ENCODE assay signal across 33 cellular contexts in genomic region chr5:113505181-113505580, GRCh38. TPM values are rescaled to one million over a fixed set of nuclear protein-coding genes. Genes with fewer than 3 reads are reported as not detected.
DNase-seq lines count a peak whose midpoint lies in the region; ATAC-seq, FAIRE-seq and TF ChIP-seq lines count a peak whose summit lies in the region.
"Had no signal": no experiment of that assay in that cellular context is flagged by ENCODE, and none has a peak within 500 bp of the region (broad histone marks: within the 10 kb centered on the region; RNA-seq: fewer than 3 reads in every experiment).

No MANE protein-coding gene starts in this region.

- no peak overlapping the region for H3K27ac ChIP-seq in PC-3 (ENCODE audit: low read length)
- H3K27ac ChIP-seq in K562 (ENCODE audit: extremely low read depth, low read depth, low read length), result no peak overlapping the region
- H3K27ac ChIP-seq: BLaER1, esophagus muscularis mucosa, left ventricle myocardium inferior, stomach, tibial artery, VCaP had no signal

- H3K4me1 ChIP-seq in PC-3 (ENCODE audit: insufficient read depth, low read length), result no peaks in the 10 kb centered on the region
- no peaks in the 10 kb centered on the region for H3K4me1 ChIP-seq in K562 (replicated peaks in 1 of 2; ENCODE audit: control insufficient read depth in 2 of 2, insufficient read depth in 2 of 2, low read length in 2 of 2)
- H3K4me1 ChIP-seq: BLaER1, esophagus muscularis mucosa, HAP-1, left ventricle myocardium inferior, stomach, tibial artery had no signal

- WGBS in K562 (ENCODE audit: insufficient coverage, low coverage, missing lambda C conversion rate), result 0% methylated on average over 5 of the region's 5 CpGs

- H3K9me3 ChIP-seq in PC-3 (ENCODE audit: low read length), result no peaks in the 10 kb centered on the region
- no peaks in the 10 kb centered on the region for H3K9me3 ChIP-seq in K562 (replicated peaks; ENCODE audit: control insufficient read depth, insufficient read depth, low read depth, low read length)
- H3K9me3 ChIP-seq: esophagus muscularis mucosa, HAP-1, left ventricle myocardium inferior, tibial artery had no signal

- TF ChIP-seq RAD21 in K562 (CRISPR knock-in tag; conservative IDR thresholded peaks at IDR 0.05 in 1 of 2, IDR thresholded peaks at IDR 0.05 in 1 of 2), result no peak

- H3K4me2 ChIP-seq in PC-3 (ENCODE audit: low read length), result peak overlapping the region; percentile 7; the same call in 1 of the 2 replicates
- no peak overlapping the region for H3K4me2 ChIP-seq in K562 (ENCODE audit: insufficient read depth, low read length)
- H3K4me2 ChIP-seq: BLaER1 had no signal

- no peaks in the 10 kb centered on the region for H3K9me1 ChIP-seq in K562 (ENCODE audit: control insufficient read depth, insufficient read depth, low read length)

- H3K79me2 ChIP-seq in PC-3 (ENCODE audit: low read length) (no peaks in the 10 kb centered on the region), K562 (ENCODE audit: control insufficient read depth, insufficient read depth, low read length) (no peaks in the 10 kb centered on the region)

- no peak overlapping the region for H3K9ac ChIP-seq in PC-3 (ENCODE audit: low read length)
- no peak overlapping the region for H3K9ac ChIP-seq in K562 (ENCODE audit: insufficient read depth in 1 of 2, low read depth in 2 of 2, low read length in 2 of 2)
- H3K9ac ChIP-seq: BLaER1 had no signal

- H4K20me1 ChIP-seq in PC-3 (ENCODE audit: low read length), result no peaks in the 10 kb centered on the region
- H4K20me1 ChIP-seq in K562 (replicated peaks; ENCODE audit: control insufficient read depth, insufficient read depth, low read length), result no peaks in the 10 kb centered on the region
- H4K20me1 ChIP-seq: BLaER1 had no signal

- TF ChIP-seq CTCF in PC-3 (conservative IDR thresholded peaks at IDR 0.05; ENCODE audit: low read depth, low read length) (no peak), K562 (IDR thresholded peaks at IDR 0.05 in 2 of 3, conservative IDR thresholded peaks at IDR 0.05 in 1 of 3; ENCODE audit: insufficient read depth in 2 of 3, low read depth in 1 of 3, low read length in 3 of 3) (no peak)

- H2AFZ ChIP-seq in PC-3 (ENCODE audit: low read length), result no peak overlapping the region
- H2AFZ ChIP-seq in K562 (ENCODE audit: low read depth, low read length), result no peak overlapping the region

- TF ChIP-seq EP300 in K562 (IDR thresholded peaks at IDR 0.05; ENCODE audit: low read length), result no peak

- peaks cover 59% of the 10 kb centered on the region for H3K27me3 Mint-ChIP-seq in activated T-cell treated with anti-CD3 and anti-CD28 coated beads, Interleukin-2, amount 50 U/mL, for 24 hours
- peaks cover 75% of the 10 kb centered on the region for H3K27me3 Mint-ChIP-seq in activated CD8-positive, alpha-beta memory T cell treated with anti-CD3 and anti-CD28 coated beads, Interleukin-2, amount 10 ng/mL, durations not matched to agents 7 days and 5 days

- peak; percentile 73 for ATAC-seq in PC-3
- ATAC-seq in K562, result no peak
- no peak for ATAC-seq in HG03439 (IDR thresholded peaks at IDR 0.05; ENCODE audit: unreplicated experiment)
- no peak for ATAC-seq in activated CD8-positive, alpha-beta memory T cell treated with anti-CD3 and anti-CD28 coated beads, Interleukin-2, amount 10 ng/mL, durations not matched to agents 7 days and 5 days
- ATAC-seq: naive thymus-derived CD4-positive, alpha-beta T cell had no signal

- DNase-seq in EH (ENCODE audit: low read depth), result peak; percentile 44
- DNase-seq in PC-3, result peak; percentile 49
- no peak for DNase-seq in K562 (ENCODE audit: extremely low read depth in 1 of 4, low spot score in 3 of 4)
- DNase-seq in iris pigment epithelial cell (ENCODE audit: low read depth), result peak; percentile 69
- DNase-seq in activated T-cell treated with anti-CD3 and anti-CD28 coated beads, Interleukin-2, amount 50 U/mL, for 24 hours, result no peak
- no peak for DNase-seq in activated CD8-positive, alpha-beta memory T cell treated with anti-CD3 and anti-CD28 coated beads, Interleukin-2, amount 10 ng/mL, durations not matched to agents 7 days and 5 days
- DNase-seq: ACHN; activated CD4-positive, alpha-beta T cell treated with anti-CD3 and anti-CD28 coated beads for 48 hours; activated naive CD4-positive, alpha-beta T cell; activated T-cell treated with anti-CD3 and anti-CD28 coated beads, Interleukin-2, amount 50 U/mL, for 48 hours; amniotic stem cell; COR-L47; DMS53; KBM-7; left ventricle myocardium inferior; naive thymus-derived CD4-positive, alpha-beta T cell; NCI-H1417 treated with DMSO at 0.1 percent for 48 hours; NCI-H2081; NCI-H446; nucleus accumbens; small intestine; stimulated activated CD8-positive, alpha-beta memory T cell treated with anti-CD3 and anti-CD28 coated beads, Interleukin-4, amount 100 ng/mL, for 48 hours; stomach; tibial artery had no signal

- POLR2A ChIA-PET in PC-3 (lab: Charles Lee; ENCODE audit: unreplicated experiment), result no interaction called here
- POLR2A ChIA-PET in K562 (lab: Yijun Ruan, JAX), result no interaction called here

- BruUV-seq in PC-3 (replicated peaks; lab: Mats Ljungman, UMichigan) (no TSS peak), K562 (replicated peaks; lab: Mats Ljungman, UMichigan) (no TSS peak)

- no peaks in the 10 kb centered on the region for H3K4me1 Mint-ChIP-seq in activated T-cell treated with anti-CD3 and anti-CD28 coated beads, Interleukin-2, amount 50 U/mL, for 24 hours (ENCODE audit: low read depth)
- peaks cover 25% of the 10 kb centered on the region for H3K4me1 Mint-ChIP-seq in activated CD8-positive, alpha-beta memory T cell treated with anti-CD3 and anti-CD28 coated beads, Interleukin-2, amount 10 ng/mL, durations not matched to agents 7 days and 5 days
- H3K4me1 Mint-ChIP-seq: mesothelial cell of epicardium had no signal

- H3F3A ChIP-seq in PC-3 (ENCODE audit: low read length, unreplicated experiment), result no peaks in the 10 kb centered on the region

- H3K27me3 ChIP-seq in PC-3 (ENCODE audit: low read length), result no peaks in the 10 kb centered on the region
- H3K27me3 ChIP-seq in K562 (ENCODE audit: control insufficient read depth in 2 of 2, insufficient read depth in 2 of 2, low read length in 2 of 2), result peaks cover 0 to 14% of the 10 kb centered on the region in 2 experiments; a peak in 3 of 5 replicates
- H3K27me3 ChIP-seq: BLaER1 had no signal

- no peak overlapping the region for H3K27ac Mint-ChIP-seq in activated T-cell treated with anti-CD3 and anti-CD28 coated beads, Interleukin-2, amount 50 U/mL, for 24 hours
- no peak overlapping the region for H3K27ac Mint-ChIP-seq in activated CD8-positive, alpha-beta memory T cell treated with anti-CD3 and anti-CD28 coated beads, Interleukin-2, amount 10 ng/mL, durations not matched to agents 7 days and 5 days
- H3K27ac Mint-ChIP-seq: mesothelial cell of epicardium; naive thymus-derived CD4-positive, alpha-beta T cell; T-helper 2 cell treated with Interferon-gamma antibody and Interleukin-4, amounts not matched to agents 5 μg/mL and 100 μg/mL, for 36 hours had no signal

- no peaks in the 10 kb centered on the region for H3K9me3 Mint-ChIP-seq in activated T-cell treated with anti-CD3 and anti-CD28 coated beads, Interleukin-2, amount 50 U/mL, for 24 hours
- H3K9me3 Mint-ChIP-seq in activated CD8-positive, alpha-beta memory T cell treated with anti-CD3 and anti-CD28 coated beads, Interleukin-2, amount 10 ng/mL, durations not matched to agents 7 days and 5 days (ENCODE audit: low read depth), result peaks cover 2% of the 10 kb centered on the region

- no peaks in the 10 kb centered on the region for H3K9me2 ChIP-seq in PC-3 (replicated peaks; ENCODE audit: low read length)

- H3K4me3 ChIP-seq in PC-3 (ENCODE audit: low read length) (no peak overlapping the region), K562 (no peak overlapping the region)
- H3K4me3 ChIP-seq: BLaER1, esophagus muscularis mucosa, HAP-1, left ventricle myocardium inferior, stomach, tibial artery had no signal

- FAIRE-seq in K562 (lab: Jason Lieb, UNC), result no peak
- FAIRE-seq: GM18507, islet of Langerhans, small intestine had no signal

- intact Hi-C loops in PC-3 (cut with micrococcal nuclease), result no loop called here
- intact Hi-C loops in K562 (cut with micrococcal nuclease), result loop anchor here (5.0 kb wide), 1 partner anchor 58 kb away; no protein-coding TSS in a partner anchor

- no peak overlapping the region for H3K4me3 Mint-ChIP-seq in activated T-cell treated with anti-CD3 and anti-CD28 coated beads, Interleukin-2, amount 50 U/mL, for 24 hours
- H3K4me3 Mint-ChIP-seq in activated CD8-positive, alpha-beta memory T cell treated with anti-CD3 and anti-CD28 coated beads, Interleukin-2, amount 10 ng/mL, durations not matched to agents 7 days and 5 days, result no peak overlapping the region
- H3K4me3 Mint-ChIP-seq: mesothelial cell of epicardium; naive thymus-derived CD4-positive, alpha-beta T cell; T-helper 2 cell treated with Interferon-gamma antibody and Interleukin-4, amounts not matched to agents 5 μg/mL and 100 μg/mL, for 36 hours had no signal

- CTCF ChIA-PET in PC-3 (lab: Charles Lee) (no interaction called here), K562 (lab: Yijun Ruan, JAX; ENCODE audit: low intra/inter-chr PET ratio) (no interaction called here)
- CTCF ChIA-PET in activated CD8-positive, alpha-beta memory T cell treated with anti-CD3 and anti-CD28 coated beads, Interleukin-2, amount 10 ng/mL, durations not matched to agents 7 days and 5 days (lab: Charles Lee), result interaction anchor here (1.0 kb wide), 1 partner anchor 8 kb away, joined by 3 read pairs; the partner anchor contains the start of gene YTHDC2

- no peak for TF ChIP-seq POLR2A in K562 (conservative IDR thresholded peaks at IDR 0.05)

- no peaks in the 10 kb centered on the region for H3K36me3 ChIP-seq in PC-3 (ENCODE audit: low read depth, low read length)
- no peaks in the 10 kb centered on the region for H3K36me3 ChIP-seq in K562 (ENCODE audit: control insufficient read depth, insufficient read depth, low read length)
- H3K36me3 ChIP-seq: BLaER1, esophagus muscularis mucosa, HAP-1, left ventricle myocardium inferior, stomach, tibial artery had no signal

- in situ Hi-C loops in K562 (cut with MboI), result no loop called here

- H3K36me3 Mint-ChIP-seq in activated T-cell treated with anti-CD3 and anti-CD28 coated beads, Interleukin-2, amount 50 U/mL, for 24 hours (ENCODE audit: low read depth), result no peaks in the 10 kb centered on the region
- peaks cover 4% of the 10 kb centered on the region for H3K36me3 Mint-ChIP-seq in activated CD8-positive, alpha-beta memory T cell treated with anti-CD3 and anti-CD28 coated beads, Interleukin-2, amount 10 ng/mL, durations not matched to agents 7 days and 5 days

RNA-seq across cellular contexts. Expression of gene YTHDC2, which starts 8.3 kb away (rescaled TPM):
- total RNA-seq in PC-3 (2014; rRNA removed) (16.9 and 20.2 TPM in 2 replicates), K562 (2014; rRNA removed) (14.5 and 18.4 TPM in 2 replicates), K562 (2014; rRNA removed; fragmentation: Illumina TruSeq; extraction: Trizol) (21.3 and 21.6 TPM in 2 replicates), K562 (2015; rRNA removed; fragmentation: Illumina TruSeq; extraction: Trizol) (17.0 and 17.9 TPM in 2 replicates), K562 (2021) (20.0 and 20.3 TPM in 2 replicates)
- 23.4 and 114 TPM in 2 replicates for total RNA-seq in K562 (2011; cell fraction: chromatin; rRNA removed; ENCODE audit: low replicate concordance)
- total RNA-seq in K562 (2011; cell fraction: nucleolus; rRNA removed), result 17.3 and 19.3 TPM in 2 replicates
- total RNA-seq in K562 (2011; cell fraction: nucleoplasm; rRNA removed), result 26.2 and 27.1 TPM in 2 replicates
- polyA plus RNA-seq in K562 (2011; rRNA removed) (11.7 and 15.6 TPM in 2 replicates), K562 (2014; fragmentation: Illumina TruSeq; extraction: Trizol) (15.2 and 15.9 TPM in 2 replicates), K562 (2014; fragmentation: Nextera tagmentation; extraction: Ambion mirVana) (1 to 10 TPM; 2.7 to 5.1 TPM), K562 (2014; rRNA removed) (14.0 and 16.0 TPM in 2 replicates)
- polyA plus RNA-seq in K562 (2011; cell fraction: cytosol; rRNA removed), result 2.5 and 4.2 TPM in 2 replicates
- polyA plus RNA-seq in K562 (2011; cell fraction: nucleus; rRNA removed), result 16.5 and 18.9 TPM in 2 replicates
- polyA plus RNA-seq in K562 (2012), result 9.9 and 10.4 TPM in 2 replicates
- polyA minus RNA-seq in K562 (2011; rRNA and poly(A)+ RNA removed), result 39.6 and 52.6 TPM in 2 replicates
- polyA minus RNA-seq in K562 (2011; cell fraction: cytosol; rRNA and poly(A)+ RNA removed), result 9.2 and 9.6 TPM in 2 replicates
- 43.6 and 46.3 TPM in 2 replicates for polyA minus RNA-seq in K562 (2011; cell fraction: nucleus; rRNA and poly(A)+ RNA removed)
- total RNA-seq in activated CD8-positive, alpha-beta memory T cell treated with anti-CD3 and anti-CD28 coated beads, Interleukin-2, amount 10 ng/mL, durations not matched to agents 7 days and 5 days, result 10 to 100 TPM; 27.6 to 32.8 TPM

RNA-seq across cellular contexts. Expression of gene MCC, which starts 16.9 kb away (rescaled TPM):
- total RNA-seq in PC-3 (2014; rRNA removed) (7.1 and 10.3 TPM in 2 replicates), K562 (2014; rRNA removed) (0.04 TPM in 1 of 2 replicates, not detected in the other), K562 (2014; rRNA removed; fragmentation: Illumina TruSeq; extraction: Trizol) (0.04 and 0.06 TPM in 2 replicates), K562 (2015; rRNA removed; fragmentation: Illumina TruSeq; extraction: Trizol) (0.04 TPM in 1 of 2 replicates, not detected in the other), K562 (2021) (0.07 and 0.18 TPM in 2 replicates)
- 0.05 TPM in 1 of 2 replicates, not detected in the other for total RNA-seq in K562 (2011; cell fraction: chromatin; rRNA removed; ENCODE audit: low replicate concordance)
- 0.13 TPM in 1 of 2 replicates, not detected in the other for total RNA-seq in K562 (2011; cell fraction: nucleolus; rRNA removed)
- total RNA-seq in K562 (2011; cell fraction: nucleoplasm; rRNA removed), result 0.15 TPM in 1 of 2 replicates, not detected in the other
- polyA plus RNA-seq in K562 (2011; rRNA removed) (0.01 and 0.06 TPM in 2 replicates), K562 (2014; fragmentation: Illumina TruSeq; extraction: Trizol) (0.03 and 0.07 TPM in 2 replicates), K562 (2014; fragmentation: Nextera tagmentation; extraction: Ambion mirVana) (under 1 TPM; 0.06 to 0.24 TPM), K562 (2014; rRNA removed) (0.04 and 0.05 TPM in 2 replicates)
- under 0.01 and 0.03 TPM in 2 replicates for polyA plus RNA-seq in K562 (2011; cell fraction: cytosol; rRNA removed)
- not detected in 2 replicates for polyA plus RNA-seq in K562 (2011; cell fraction: nucleus; rRNA removed)
- 0.08 and 0.11 TPM in 2 replicates for polyA plus RNA-seq in K562 (2012)
- 0.03 and 0.04 TPM in 2 replicates for polyA minus RNA-seq in K562 (2011; rRNA and poly(A)+ RNA removed)
- polyA minus RNA-seq in K562 (2011; cell fraction: cytosol; rRNA and poly(A)+ RNA removed), result not detected in 2 replicates
- 0.27 TPM in 1 of 2 replicates, not detected in the other for polyA minus RNA-seq in K562 (2011; cell fraction: nucleus; rRNA and poly(A)+ RNA removed)
- 1 to 10 TPM; 7.4 to 7.5 TPM for total RNA-seq in activated CD8-positive, alpha-beta memory T cell treated with anti-CD3 and anti-CD28 coated beads, Interleukin-2, amount 10 ng/mL, durations not matched to agents 7 days and 5 days

Comparison
In these comparisons a context has a peak if more than half of its experiments do, and no peak if none do; other contexts are left out.
1. DNase-seq: peak in EH (single experiment), PC-3 (single experiment) and iris pigment epithelial cell (single experiment); none in K562 (0 of 4), activated T-cell treated with anti-CD3 and anti-CD28 coated beads, Interleukin-2, amount 50 U/mL, for 24 hours (single experiment) and activated CD8-positive, alpha-beta memory T cell treated with anti-CD3 and anti-CD28 coated beads, Interleukin-2, amount 10 ng/mL, durations not matched to agents 7 days and 5 days (single experiment).